Comparison of ENCODE assay signal across 20 cellular contexts in genomic region chr2:74316616-74317295, GRCh38. TPM values are rescaled to one million over a fixed set of nuclear protein-coding genes. Genes with fewer than 3 reads are reported as not detected.
DNase-seq lines count a peak whose midpoint lies in the region; ATAC-seq, FAIRE-seq and TF ChIP-seq lines count a peak whose summit lies in the region.
"Had no signal": no experiment of that assay in that cellular context is flagged by ENCODE, and none has a peak within 500 bp of the region (broad histone marks: within the 10 kb centered on the region; RNA-seq: fewer than 3 reads in every experiment).

No MANE protein-coding gene starts in this region.

- intact Hi-C loops in A673 (cut with micrococcal nuclease; ENCODE audit: unreplicated experiment) = no loop called here
- intact Hi-C loops in left colon (cut with DNase I, micrococcal nuclease) = no loop called here

- TF ChIP-seq CTCF in A673 (conservative IDR thresholded peaks at IDR 0.05; ENCODE audit: low read depth, low read length) = no peak

- CTCF ChIA-PET in A673 (lab: Charles Lee) = no interaction called here

- BruUV-seq in A673 (replicated peaks; lab: Mats Ljungman, UMichigan) = no TSS peak

- H3K36me3 ChIP-seq in A673 (ENCODE audit: insufficient read depth, low read length, poor library complexity, severe bottlenecking) = no peaks in the 10 kb centered on the region

- no peak for TF ChIP-seq POLR2A in H54 (IDR thresholded peaks at IDR 0.05; ENCODE audit: low read depth, low read length)

- H3K4me3 ChIP-seq in A673 (ENCODE audit: low read depth, low read length, poor library complexity, severe bottlenecking) = no peak overlapping the region

- peak; percentile 23 for FAIRE-seq in H54 (lab: Jason Lieb, UNC)

- peak; percentile 24 for DNase-seq in A673 (ENCODE audit: low spot score)
- DNase-seq in H54 (ENCODE audit: insufficient read length, low spot score) = no peak
- DNase-seq in amniotic epithelial cell (ENCODE audit: low read depth) = peak; percentile 17
- DNase-seq in left colon = no peak
- DNase-seq in NCI-H226 = no peak
- DNase-seq in T-helper 1 cell = no peak
- no peak for DNase-seq in hepatic stellate cell (ENCODE audit: low spot score)
- DNase-seq: 8988T, COR-L47, DMS79, GDM1, GOT3, NCI-H1436 treated with DMSO at 0.1 percent for 48 hours, NCI-H2227 treated with DMSO at 0.1 percent for 48 hours, NCI-H69, Right ventricle myocardium superior had no signal

- H3K27ac ChIP-seq in A673 (ENCODE audit: low read depth, low read length, poor library complexity, severe bottlenecking) = no peak overlapping the region
- H3K27ac ChIP-seq: C4-2B had no signal

- no peaks in the 10 kb centered on the region for H3K9me3 ChIP-seq in A673 (ENCODE audit: low read depth, low read length, poor library complexity, severe bottlenecking)

- ATAC-seq in left colon (peak; percentile 27), HG03280 (IDR thresholded peaks at IDR 0.05; ENCODE audit: unreplicated experiment) (no peak)
- ATAC-seq: Panc1, SK-N-SH treated with all-trans-retinoic acid at 6 μM for 48 hours had no signal

- no peaks in the 10 kb centered on the region for H3K4me1 ChIP-seq in A673 (ENCODE audit: insufficient read depth, low read length, poor library complexity, severe bottlenecking)

- POLR2A ChIA-PET in A673 (lab: Charles Lee; ENCODE audit: low non-redundant PET) = no interaction called here

- H3K27me3 ChIP-seq in A673 (replicated peaks; ENCODE audit: insufficient read depth, low read depth, low read length, poor library complexity) = no peaks in the 10 kb centered on the region

RNA-seq across cellular contexts. Expression of gene SLC4A5, which starts 26.5 kb away (rescaled TPM):
- total RNA-seq in A673 (2021) (0.94 and 1.8 TPM in 2 replicates), left colon (1 to 10 TPM; 1.4 to 2.2 TPM)

Comparison
In these comparisons a context has a peak if more than half of its experiments do, and no peak if none do; other contexts are left out.
1. DNase-seq: peak in A673 (single experiment) and amniotic epithelial cell (single experiment); none in H54 (single experiment), left colon (0 of 2), NCI-H226 (single experiment), T-helper 1 cell (0 of 5) and hepatic stellate cell (single experiment).